In genomic region chr14:102052522-102052921, GRCh38 we compare ENCODE assay signal across 23 cellular contexts.
"Had no signal": no experiment of that assay in that cellular context is flagged by ENCODE, and none has a peak within 500 bp of the region (broad histone marks: within the 10 kb centered on the region; RNA-seq: fewer than 3 reads in every experiment).

No MANE protein-coding gene starts in this region.

- H3K27me3 ChIP-seq: dorsolateral prefrontal cortex, gastrocnemius medialis, neutrophil, right atrium auricular region, spleen, suprapubic skin, transverse colon, upper lobe of right lung, uterus had no signal

- H3K9me3 ChIP-seq: gastrocnemius medialis, lower lobe of right lung, neutrophil, prostate gland, right atrium auricular region, spleen, suprapubic skin, transverse colon, upper lobe of right lung, uterus had no signal

- H3K9ac ChIP-seq: parathyroid adenoma had no signal

- H3K4me1 Mint-ChIP-seq: stimulated activated naive B cell treated with anti-CD40 and anti-IgM and Interleukin-4, amounts not matched to agents 10 μg/mL and 1 μg/mL and 100 μg/mL, for 72 hours had no signal

- H3K27ac ChIP-seq: epithelial cell of prostate, gastrocnemius medialis, lower lobe of right lung, neutrophil, parathyroid adenoma, prostate gland, right atrium auricular region, skin epidermis, spleen, suprapubic skin, transverse colon, upper lobe of right lung, uterus had no signal

- H3K4me3 Mint-ChIP-seq: natural killer cell; stimulated activated naive B cell treated with anti-CD40 and anti-IgM and Interleukin-4, amounts not matched to agents 10 μg/mL and 1 μg/mL and 100 μg/mL, for 72 hours; stimulated activated naive CD8-positive, alpha-beta T cell treated with anti-CD3 and anti-CD28 coated beads, Interleukin-15, amount 100 ng/mL, for 72 hours had no signal

- H2AFZ ChIP-seq: parathyroid adenoma had no signal

- H3K4me3 ChIP-seq: dorsolateral prefrontal cortex, gastrocnemius medialis, lower lobe of right lung, prostate gland, right atrium auricular region, skin epidermis, spleen, suprapubic skin, transverse colon, upper lobe of right lung, uterus had no signal

- DNase-seq: dorsolateral prefrontal cortex; effector CD4-positive, alpha-beta T cell; foreskin fibroblast; gastrocnemius medialis; head of caudate nucleus; left ventricle myocardium superior; lower lobe of right lung; natural killer cell; spleen; stimulated activated CD4-positive, alpha-beta T cell treated with anti-CD3 and anti-CD28 coated beads, Interleukin-4, amount 100 ng/mL, for 4 hours; stimulated activated naive B cell treated with anti-CD40 and anti-IgM and Interleukin-4, amounts not matched to agents 10 μg/mL and 1 μg/mL and 100 μg/mL, for 72 hours; stimulated activated naive CD8-positive, alpha-beta T cell treated with anti-CD3 and anti-CD28 coated beads, Interleukin-15, amount 100 ng/mL, for 72 hours; transverse colon; upper lobe of right lung; uterus had no signal

- ATAC-seq: esophagus mucosa; gastrocnemius medialis; left ventricle myocardium superior; lower lobe of right lung; natural killer cell; stimulated activated naive B cell treated with anti-CD40 and anti-IgM and Interleukin-4, amounts not matched to agents 10 μg/mL and 1 μg/mL and 100 μg/mL, for 72 hours; stimulated activated naive CD8-positive, alpha-beta T cell treated with anti-CD3 and anti-CD28 coated beads, Interleukin-15, amount 100 ng/mL, for 72 hours; upper lobe of right lung had no signal

- H3K9me3 Mint-ChIP-seq: natural killer cell; stimulated activated naive B cell treated with anti-CD40 and anti-IgM and Interleukin-4, amounts not matched to agents 10 μg/mL and 1 μg/mL and 100 μg/mL, for 72 hours; stimulated activated naive CD8-positive, alpha-beta T cell treated with anti-CD3 and anti-CD28 coated beads, Interleukin-15, amount 100 ng/mL, for 72 hours had no signal

- H3K27ac Mint-ChIP-seq: natural killer cell; stimulated activated naive B cell treated with anti-CD40 and anti-IgM and Interleukin-4, amounts not matched to agents 10 μg/mL and 1 μg/mL and 100 μg/mL, for 72 hours had no signal

- H3K4me1 ChIP-seq: lower lobe of right lung, parathyroid adenoma, prostate gland, right atrium auricular region, suprapubic skin, transverse colon, upper lobe of right lung, uterus had no signal

- H3K36me3 ChIP-seq: uterus had no signal

- H3K27me3 Mint-ChIP-seq: stimulated activated naive B cell treated with anti-CD40 and anti-IgM and Interleukin-4, amounts not matched to agents 10 μg/mL and 1 μg/mL and 100 μg/mL, for 72 hours; stimulated activated naive CD8-positive, alpha-beta T cell treated with anti-CD3 and anti-CD28 coated beads, Interleukin-15, amount 100 ng/mL, for 72 hours had no signal

- H3K36me3 Mint-ChIP-seq: natural killer cell had no signal
